31 cellular contexts compared by ENCODE assay signal in genomic region chr6:19530188-19530587, GRCh38.
"Had no signal": no experiment of that assay in that cellular context is flagged by ENCODE, and none has a peak within 500 bp of the region (broad histone marks: within the 10 kb centered on the region; RNA-seq: fewer than 3 reads in every experiment).

No MANE protein-coding gene starts in this region.

- H3K9me2 ChIP-seq: SK-N-SH had no signal

- H3K36me3 ChIP-seq: MG63, SJSA1 had no signal

- H3K27ac ChIP-seq: PC-9, RWPE1, SJSA1 had no signal

- H3K4me3 ChIP-seq: MG63, PC-9, SJSA1 had no signal

- ATAC-seq: Panc1, Right ventricle myocardium inferior had no signal

- H3K9ac ChIP-seq: SK-N-SH had no signal

- H3K4me1 ChIP-seq: SJSA1 had no signal

- H3K9me3 ChIP-seq: MG63, SJSA1, SK-N-SH had no signal

- H3K4me2 ChIP-seq: PC-9, SK-N-SH had no signal

- DNase-seq: Kasumi-1, MG63, MV-4-11, NCI-H1092, NCI-H1417, NCI-H1436, NCI-H146, NCI-H1694, NCI-H187, NCI-H1930, NCI-H2029 treated with DMSO at 0.1 percent for 48 hours, NCI-H2081 treated with DMSO at 0.1 percent for 48 hours, NCI-H2107, NCI-H2171, NCI-H226, NCI-H446 treated with DMSO at 0.1 percent for 48 hours, NCI-H510A, NCI-H524, NCI-H526, NCI-H69, NCI-H748 treated with DMSO at 0.1 percent for 48 hours, NCI-H82, PC-9, SHP77 treated with DMSO at 0.1 percent for 48 hours, SK-N-SH, SW 1271, T-helper 1 cell had no signal

- H3K27me3 ChIP-seq: MG63 had no signal

- H2AFZ ChIP-seq: PC-9 had no signal
